In the genomic region with DNA sequence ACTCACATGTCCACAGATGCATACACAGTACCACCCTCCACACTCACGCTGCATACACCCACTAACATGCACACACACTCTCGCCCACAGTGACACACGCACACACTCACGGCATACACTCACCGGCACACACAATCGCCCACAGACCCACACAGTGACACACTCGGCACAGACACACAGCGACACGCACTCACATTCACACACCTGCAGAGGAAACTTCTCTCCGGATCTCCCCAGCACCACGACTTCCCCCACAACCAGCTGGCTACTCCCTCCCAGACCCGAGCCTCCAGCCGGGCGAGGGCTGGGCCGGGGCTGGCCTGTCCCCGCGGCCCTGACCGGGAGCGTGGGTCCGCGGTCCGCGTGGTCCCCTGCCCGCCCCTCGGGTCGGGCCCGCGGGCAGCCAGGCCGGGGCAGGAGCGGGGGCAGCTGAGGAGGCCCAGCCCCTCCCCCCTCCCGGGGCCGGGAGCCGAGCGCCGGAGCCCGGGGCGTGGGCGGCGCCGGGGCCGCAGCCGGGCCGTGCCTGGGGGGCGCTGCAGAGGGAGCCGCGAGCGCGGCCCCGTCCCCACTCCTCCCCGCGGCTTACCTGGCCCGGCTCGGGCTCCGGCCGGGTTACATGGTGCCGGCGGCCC, we compare ENCODE assay signal across 8 cellular contexts. TPM values are rescaled to one million over a fixed set of nuclear protein-coding genes. Genes with fewer than 3 reads are reported as not detected.
DNase-seq lines count a peak whose midpoint lies in the region; ATAC-seq and TF ChIP-seq lines count a peak whose summit lies in the region.

No MANE protein-coding gene starts in this region.

- no peaks in the 10 kb centered on the region for H3K36me3 ChIP-seq in HUES64 (ENCODE audit: insufficient read depth, low read length)

- H3K4me3 ChIP-seq in HUES64 (ENCODE audit: low read length): peak overlapping the region; percentile 67

- peaks cover 66 to 93% (median 80%) of the 10 kb centered on the region in 3 donors for H3K27me3 Mint-ChIP-seq in CD14-positive monocyte (ENCODE audit: low read depth in 3 of 3)
- peaks cover 36 to 46% of the 10 kb centered on the region in 2 donors for H3K27me3 Mint-ChIP-seq in natural killer cell (ENCODE audit: low read depth in 2 of 2)

- no peak overlapping the region for H3K27ac ChIP-seq in HUES64 (ENCODE audit: low read depth, low read length)

- no peaks in the 10 kb centered on the region for H3K4me1 ChIP-seq in HUES64 (ENCODE audit: insufficient read depth, low read length)

- DNase-seq in CD14-positive monocyte (ENCODE audit: low spot score) (no peak), astrocyte of the hippocampus (ENCODE audit: low read depth, low spot score) (peak; percentile 4), natural killer cell (no peak), NCI-H1048 (lab: John Stamatoyannopoulos, UW) (no peak), NOMO-1 treated with dmso at 0.1 percent for 144 hours (lab: John Stamatoyannopoulos, UW; ENCODE audit: unreplicated experiment) (no peak), SIG-M5 treated with dmso at 0.1 percent for 504 hours (lab: John Stamatoyannopoulos, UW; ENCODE audit: unreplicated experiment) (no peak)

- H3K4me3 Mint-ChIP-seq in CD14-positive monocyte (peak overlapping the region; percentile 63 to 88), natural killer cell (peak overlapping the region; percentile 79)

- ATAC-seq in natural killer cell: peak; percentile 16 to 46 (median 32)
- no peak for ATAC-seq in GM19455 (IDR thresholded peaks at IDR 0.05; ENCODE audit: unreplicated experiment)

- peaks cover 0 to 5% of the 10 kb centered on the region in 2 donors for H3K36me3 Mint-ChIP-seq in CD14-positive monocyte
- H3K36me3 Mint-ChIP-seq in natural killer cell: no peaks in the 10 kb centered on the region

- no peak overlapping the region for H3K9ac ChIP-seq in HUES64 (ENCODE audit: low read depth, low read length)

- no peak for TF ChIP-seq CTCF in CD14-positive monocyte (IDR thresholded peaks at IDR 0.05)
- TF ChIP-seq CTCF in natural killer cell (IDR thresholded peaks at IDR 0.05): no peak

- H3K4me1 Mint-ChIP-seq in CD14-positive monocyte (peaks cover 5% of the 10 kb centered on the region), natural killer cell (peaks cover 6 to 20% of the 10 kb centered on the region in 2 donors)

- H3K9me3 ChIP-seq in HUES64 (ENCODE audit: insufficient read depth, low read depth, low read length): no peaks in the 10 kb centered on the region

- intact Hi-C loops in CD14-positive monocyte (cut with micrococcal nuclease) (no loop called here), natural killer cell (cut with micrococcal nuclease) (no loop called here)

- peaks cover 0 to 26% (median 10%) of the 10 kb centered on the region in 7 donors for H3K9me3 Mint-ChIP-seq in CD14-positive monocyte
- H3K9me3 Mint-ChIP-seq in natural killer cell: no peaks in the 10 kb centered on the region

- 3% methylated on average over 57 of the region's 57 CpGs for WGBS in HUES64

- peaks cover 65% of the 10 kb centered on the region for H3K27me3 ChIP-seq in HUES64 (ENCODE audit: insufficient read depth, low read length)

- no peak overlapping the region for H3K27ac Mint-ChIP-seq in CD14-positive monocyte
- peak overlapping the region in 1 of 2 donors; percentile 10 for H3K27ac Mint-ChIP-seq in natural killer cell

RNA-seq across cellular contexts. Expression of a gene that starts 0.5 kb away (rescaled TPM):
- polyA plus RNA-seq in CD14-positive monocyte: under 1 TPM; 0.10 to 0.16 TPM
- 4.2 TPM for polyA plus RNA-seq in HUES64 (2013, experiment 1 of 2)
- 4.2 TPM for polyA plus RNA-seq in HUES64 (2013, experiment 2 of 2)
- total RNA-seq in natural killer cell: under 1 TPM; 0.33 to 0.38 (median 0.36) TPM

RNA-seq across cellular contexts. Expression of a gene that starts 56.2 kb away (rescaled TPM):
- polyA plus RNA-seq in CD14-positive monocyte: 100 to 1,000 TPM; 102 to 128 TPM
- 18.3 TPM for polyA plus RNA-seq in HUES64 (2013, experiment 1 of 2)
- polyA plus RNA-seq in HUES64 (2013, experiment 2 of 2): 17.8 TPM
- 10 to 100 TPM in 2 of 3 donors, 1 to 10 TPM in 1; 4.1 to 18.5 (median 10.5) TPM for total RNA-seq in natural killer cell
